ENCODE assay signal across 4 cellular contexts in genomic region chr11:30202989-30203388, GRCh38. TPM values are rescaled to one million over a fixed set of nuclear protein-coding genes. Genes with fewer than 3 reads are reported as not detected.
"Had no signal": no experiment of that assay in that cellular context is flagged by ENCODE, and none has a peak within 500 bp of the region (broad histone marks: within the 10 kb centered on the region; RNA-seq: fewer than 3 reads in every experiment).

No MANE protein-coding gene starts in this region.

RNA-seq across cellular contexts. Expression of gene FSHB, which starts 27.8 kb away (rescaled TPM):
- polyA plus RNA-seq: HepG2, IgD-negative memory B cell, IMR-90, K562 had no signal
